Comparison of ENCODE assay signal across 9 cellular contexts in genomic region chr4:130808492-130808891, GRCh38.
DNase-seq lines count a peak whose midpoint lies in the region; ATAC-seq and TF ChIP-seq lines count a peak whose summit lies in the region.
"Had no signal": no experiment of that assay in that cellular context is flagged by ENCODE, and none has a peak within 500 bp of the region (broad histone marks: within the 10 kb centered on the region; RNA-seq: fewer than 3 reads in every experiment).

No MANE protein-coding gene starts in this region.

- WGBS in liver = 42% methylated on average over 3 of the region's 3 CpGs

- no peaks in the 10 kb centered on the region for H3K36me3 Mint-ChIP-seq in natural killer cell

- H3K27me3 ChIP-seq in liver (ENCODE audit: control insufficient read depth in 4 of 4, insufficient read depth in 4 of 4, low read length in 3 of 4) (no peaks in the 10 kb centered on the region), left lung (no peaks in the 10 kb centered on the region)

- DNase-seq in DMS114 treated with DMSO at 0.1 percent for 48 hours (lab: John Stamatoyannopoulos, UW; ENCODE audit: unreplicated experiment) (peak; percentile 10), HT-29 (ENCODE audit: low spot score) (peak; percentile 32), left lung (no peak), natural killer cell (no peak)
- DNase-seq in activated effector memory CD4-positive, alpha-beta T cell treated with Interleukin-2 at 50 U/mL for 16 hours = no peak

- no peaks in the 10 kb centered on the region for H3K9me3 ChIP-seq in liver (ENCODE audit: control insufficient read depth in 4 of 4, low read length in 3 of 4)
- peaks cover 0 to 16% of the 10 kb centered on the region in 2 donors for H3K9me3 ChIP-seq in left lung

- peaks cover 4 to 13% of the 10 kb centered on the region in 2 donors for H3K9me3 Mint-ChIP-seq in natural killer cell

- H3K36me3 ChIP-seq in liver (ENCODE audit: control insufficient read depth in 4 of 4, insufficient read depth in 3 of 4, low read depth in 1 of 4, low read length in 3 of 4) = no peaks in the 10 kb centered on the region
- H3K36me3 ChIP-seq in left lung = no peaks in the 10 kb centered on the region

- H3K4me1 ChIP-seq in liver (ENCODE audit: control insufficient read depth in 4 of 4, insufficient read depth in 4 of 4, low read length in 3 of 4) (peaks cover 0 to 4% (median under 1%) of the 10 kb centered on the region in 4 donors), left lung (no peaks in the 10 kb centered on the region)

- intact Hi-C loops in left lung (cut with DNase I) = no loop called here
- intact Hi-C loops in natural killer cell (cut with micrococcal nuclease) = no loop called here

- H3K4me1 Mint-ChIP-seq in natural killer cell = no peaks in the 10 kb centered on the region

- no peak overlapping the region for H3K27ac ChIP-seq in VCaP
- no peak overlapping the region for H3K27ac ChIP-seq in liver (ENCODE audit: low read depth in 1 of 2, low read length in 2 of 2)
- H3K27ac ChIP-seq in left lung = no peak overlapping the region

- H3K4me3 ChIP-seq in liver (ENCODE audit: low read depth in 1 of 3, low read length in 3 of 3) = no peak overlapping the region
- H3K4me3 ChIP-seq in left lung = no peak overlapping the region
- H3K4me3 ChIP-seq: K562 had no signal

- peak; percentile 80 for TF ChIP-seq CTCF in VCaP (conservative IDR thresholded peaks at IDR 0.05)
- peak; percentile 51 for TF ChIP-seq CTCF in liver (IDR thresholded peaks at IDR 0.05; ENCODE audit: low read depth, low read length, missing input control)
- no peak for TF ChIP-seq CTCF in left lung (IDR thresholded peaks at IDR 0.05)
- no peak for TF ChIP-seq CTCF in natural killer cell (IDR thresholded peaks at IDR 0.05)

- no peak overlapping the region for H3K9ac ChIP-seq in liver (ENCODE audit: low read depth in 1 of 2, low read length in 2 of 2)

- H3K4me3 Mint-ChIP-seq in natural killer cell = no peak overlapping the region

- no peak overlapping the region for H3K27ac Mint-ChIP-seq in natural killer cell

- no peaks in the 10 kb centered on the region for H3K27me3 Mint-ChIP-seq in natural killer cell (ENCODE audit: low read depth in 2 of 2)

- TF ChIP-seq RAD21 in liver (IDR thresholded peaks at IDR 0.05) = peak; percentile 70 to 76

- ATAC-seq in left lung = no peak
- ATAC-seq in natural killer cell = no peak
- ATAC-seq in HG02798 (IDR thresholded peaks at IDR 0.05; ENCODE audit: poor library complexity, unreplicated experiment) = no peak
- ATAC-seq: K562 had no signal

TF ChIP-seq in liver, 16 proteins besides CTCF, POLR2A, EP300 and RAD21:
- no peak for TF ChIP-seq RXRA (IDR thresholded peaks at IDR 0.05)
- TF ChIP-seq SP1 (IDR thresholded peaks at IDR 0.05) = no peak
- no peak for TF ChIP-seq REST (IDR thresholded peaks at IDR 0.05)
- no peak for TF ChIP-seq GABPA (IDR thresholded peaks at IDR 0.05 in 1 of 2, conservative IDR thresholded peaks at IDR 0.05 in 1 of 2)
- no peak for TF ChIP-seq JUND (IDR thresholded peaks at IDR 0.05)
- TF ChIP-seq HNF4G (IDR thresholded peaks at IDR 0.05) = no peak
- no peak for TF ChIP-seq YY1 (IDR thresholded peaks at IDR 0.05)
- TF ChIP-seq HNF4A (conservative IDR thresholded peaks at IDR 0.05) = no peak
TF ChIP-seq in liver: peak in this region for 0.

Comparison
In these comparisons a context has a peak if more than half of its experiments do, and no peak if none do; other contexts are left out.
1. DNase-seq: peak in DMS114 treated with DMSO at 0.1 percent for 48 hours (single experiment) and HT-29 (single experiment); none in left lung (0 of 2), activated effector memory CD4-positive, alpha-beta T cell treated with Interleukin-2 at 50 U/mL for 16 hours (single experiment) and natural killer cell (single experiment).
2. CTCF ChIP-seq: peak in VCaP (single experiment) and liver (single experiment); none in left lung (0 of 2) and natural killer cell (single experiment).